ENCODE assay signal across 8 cellular contexts in genomic region chr7:150378853-150379589, GRCh38. TPM values are rescaled to one million over a fixed set of nuclear protein-coding genes. Genes with fewer than 3 reads are reported as not detected.
A peak's percentile ranks its signal among the peaks of the same experiment; 100 is the strongest.
DNase-seq lines count a peak whose midpoint lies in the region; ATAC-seq and FAIRE-seq lines count a peak whose summit lies in the region.

Gene ZNF775, plus strand, starts transcription at chr7:150379330. Its CDS starts 9,141 bp downstream, at chr7:150388471.

- peaks cover 8% of the 10 kb centered on the region for H3K36me3 Mint-ChIP-seq in effector memory CD8-positive, alpha-beta T cell (ENCODE audit: insufficient read depth)

- H3K4me1 Mint-ChIP-seq in effector memory CD8-positive, alpha-beta T cell (ENCODE audit: low read depth in 2 of 2): peaks cover 25 to 33% of the 10 kb centered on the region in 2 donors

- peak within 1 kb of the TSS; percentile 94 for H2BK5ac ChIP-seq in mesenchymal stem cell (ENCODE audit: low read depth, low read length, poor library complexity, severe bottlenecking)

- H3K36me3 ChIP-seq in mesenchymal stem cell (ENCODE audit: control insufficient read depth in 1 of 2, insufficient read depth in 2 of 2, low read depth in 1 of 2, low read length in 2 of 2): peaks cover 7 to 24% of the 10 kb centered on the region in 2 experiments

- H3K27ac Mint-ChIP-seq in effector memory CD8-positive, alpha-beta T cell: peak within 1 kb of the TSS; percentile 65 to 84

- peak within 1 kb of the TSS; percentile 85 for H3K4me2 ChIP-seq in mesenchymal stem cell (ENCODE audit: low read length, poor library complexity, severe bottlenecking)

- H4K8ac ChIP-seq in mesenchymal stem cell (ENCODE audit: low read length): peak within 1 kb of the TSS; percentile 98

- H3K9ac ChIP-seq in mesenchymal stem cell (ENCODE audit: low read length): peak within 1 kb of the TSS; percentile 92

- H3K4me1 ChIP-seq in mesenchymal stem cell (ENCODE audit: control insufficient read depth, insufficient read depth, low read depth, low read length): peaks cover 32% of the 10 kb centered on the region

- peak within 1 kb of the TSS; percentile 99 for H2BK120ac ChIP-seq in mesenchymal stem cell (ENCODE audit: low read depth, low read length)

- peak within 1 kb of the TSS; percentile 36 for H2AFZ ChIP-seq in mesenchymal stem cell (ENCODE audit: low read depth, low read length)

- peak within 1 kb of the TSS; percentile 98 to 99 for H3K18ac ChIP-seq in mesenchymal stem cell (ENCODE audit: low read depth in 1 of 2, low read length in 2 of 2)

- H3K27ac ChIP-seq in mesenchymal stem cell (ENCODE audit: low read length, poor library complexity, severe bottlenecking): peak within 1 kb of the TSS; percentile 89

- peaks cover 52% of the 10 kb centered on the region for H3K79me1 ChIP-seq in mesenchymal stem cell (replicated peaks; ENCODE audit: low read length, poor library complexity, severe bottlenecking)

- peak within 1 kb of the TSS in 1 of 2 experiments; percentile 98 for H3K14ac ChIP-seq in mesenchymal stem cell (ENCODE audit: low read length in 2 of 2)

- H3K4me3 ChIP-seq in mesenchymal stem cell (ENCODE audit: insufficient read depth in 1 of 2, low read depth in 1 of 2, low read length in 2 of 2): peak within 1 kb of the TSS; percentile 86 to 92

- ATAC-seq in GM21367 (IDR thresholded peaks at IDR 0.05; ENCODE audit: unreplicated experiment): peak; percentile 78
- ATAC-seq in effector memory CD8-positive, alpha-beta T cell (replicated peaks): peak; percentile 94

- FAIRE-seq in HTR-8/SVneo (lab: Jason Lieb, UNC): no peak

- H3K27me3 Mint-ChIP-seq in effector memory CD8-positive, alpha-beta T cell: no peaks in the 10 kb centered on the region

- H2AK5ac ChIP-seq in mesenchymal stem cell (ENCODE audit: low read length, severe bottlenecking): peak within 1 kb of the TSS; percentile 75

- WGBS in mesenchymal stem cell: under 1% methylated on average over 71 of the region's 79 CpGs

- H3K9me3 ChIP-seq in mesenchymal stem cell (ENCODE audit: control insufficient read depth, low read length): no peaks in the 10 kb centered on the region

- H2BK15ac ChIP-seq in mesenchymal stem cell (ENCODE audit: low read depth, poor library complexity, severe bottlenecking): peak within 1 kb of the TSS; percentile 97

- H3K4ac ChIP-seq in mesenchymal stem cell (ENCODE audit: low read depth in 1 of 2, low read length in 2 of 2): peak within 1 kb of the TSS; percentile 90 to 96

- DNase-seq in COR-L47 (lab: John Stamatoyannopoulos, UW) (peak; percentile 94), HTR-8/SVneo (ENCODE audit: insufficient read length, low spot score) (peak; percentile 94), NOMO-1 (lab: John Stamatoyannopoulos, UW; ENCODE audit: unreplicated experiment in 2 of 2) (peak; percentile 74 to 92), mesenchymal stem cell (peak; percentile 95)
- peak; percentile 74 to 92 (median 77) for DNase-seq in activated CD8-positive, alpha-beta memory T cell treated with anti-CD3 and anti-CD28 coated beads for 48 hours (ENCODE audit: low read depth in 2 of 3, low spot score in 2 of 3)
- peak; percentile 87 to 90 (median 89) for DNase-seq in effector memory CD8-positive, alpha-beta T cell
- DNase-seq in stimulated activated CD8-positive, alpha-beta memory T cell treated with anti-CD3 and anti-CD28 coated beads, Interleukin-12 subunit alpha, Interleukin-12 subunit beta, amount 100 ng/mL, for 1 hour (ENCODE audit: low read depth): peak; percentile 87

- peak within 1 kb of the TSS; percentile 46 to 86 for H3K23ac ChIP-seq in mesenchymal stem cell (ENCODE audit: low read length in 2 of 2)

- H2BK12ac ChIP-seq in mesenchymal stem cell (ENCODE audit: low read length in 2 of 2): peak within 1 kb of the TSS; percentile 25 to 63

- no peaks in the 10 kb centered on the region for H3K9me3 Mint-ChIP-seq in effector memory CD8-positive, alpha-beta T cell

- peak within 1 kb of the TSS; percentile 86 to 95 for H3K4me3 Mint-ChIP-seq in effector memory CD8-positive, alpha-beta T cell

- H4K91ac ChIP-seq in mesenchymal stem cell (ENCODE audit: low read length): peak within 1 kb of the TSS; percentile 96

- no peaks in the 10 kb centered on the region for H3K27me3 ChIP-seq in mesenchymal stem cell (ENCODE audit: control insufficient read depth in 1 of 2, insufficient read depth in 1 of 2, low read length in 2 of 2)

RNA-seq across cellular contexts. Expression of gene ZNF775, which starts in this region (rescaled TPM):
- 5.1 TPM for polyA plus RNA-seq in mesenchymal stem cell (2013, experiment 1 of 2)
- 4.8 TPM for polyA plus RNA-seq in mesenchymal stem cell (2013, experiment 2 of 2)

Comparison
In these comparisons a context has a peak if more than half of its experiments do, and no peak if none do; other contexts are left out.
1. Peak in every context shown above with its lines: DNase-seq, ATAC-seq, H3K4me3 ChIP-seq and H3K27ac ChIP-seq.